ENCODE assay signal across 1 cellular context in genomic region chr17:64496348-64496785, GRCh38.
A peak's percentile ranks its signal among the peaks of the same experiment; 100 is the strongest.
TF ChIP-seq lines count a peak whose summit lies in the region.

No MANE protein-coding gene starts in this region.

TF ChIP-seq in GM12878, 131 proteins besides CTCF, POLR2A, EP300 and RAD21:
- TF ChIP-seq RELA (IDR thresholded peaks at IDR 0.05; ENCODE audit: borderline replicate concordance, partially characterized antibody) = no peak
- 0 out of 4 replicates have a peak, but pooled peaks of 1 of the 2 experiments have one; percentile 10 for TF ChIP-seq IKZF2 (IDR thresholded peaks at IDR 0.05)
- no peak for TF ChIP-seq MTA2 (IDR thresholded peaks at IDR 0.05; ENCODE audit: low read depth)
- no peak for TF ChIP-seq SREBF1 (IDR thresholded peaks at IDR 0.05; ENCODE audit: low read length)
